20 cellular contexts compared by ENCODE assay signal in the genomic region with DNA sequence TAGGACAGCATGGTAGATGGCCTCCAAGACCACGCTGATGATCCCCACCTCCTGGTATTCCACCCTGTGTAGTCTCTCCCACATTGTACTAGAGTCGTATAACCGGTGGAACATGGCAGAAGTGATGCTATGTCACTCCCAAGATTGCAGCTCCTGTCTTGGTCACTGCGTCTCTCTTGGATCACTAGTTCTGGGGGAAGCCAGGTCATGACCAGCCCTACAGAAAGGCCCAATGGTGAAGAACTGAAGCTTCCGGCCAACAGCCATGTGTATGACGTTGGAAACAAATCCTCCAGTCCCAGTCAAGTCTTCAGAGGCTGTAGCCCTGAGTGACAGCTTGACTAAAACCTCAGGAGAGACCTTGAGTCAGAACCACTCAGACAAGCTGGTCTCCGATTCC.
DNase-seq lines count a peak whose midpoint lies in the region; ATAC-seq, FAIRE-seq and TF ChIP-seq lines count a peak whose summit lies in the region.
"Had no signal": no experiment of that assay in that cellular context is flagged by ENCODE, and none has a peak within 500 bp of the region (broad histone marks: within the 10 kb centered on the region; RNA-seq: fewer than 3 reads in every experiment).

No MANE protein-coding gene starts in this region.

- H3K9me2 ChIP-seq in DOHH2 (replicated peaks; ENCODE audit: control insufficient read depth, low read length), result no peaks in the 10 kb centered on the region

- BruUV-seq in K562 (replicated peaks; lab: Mats Ljungman, UMichigan), result no TSS peak

- no peak for TF ChIP-seq RAD21 in K562 (CRISPR knock-in tag; conservative IDR thresholded peaks at IDR 0.05 in 1 of 2, IDR thresholded peaks at IDR 0.05 in 1 of 2)

- TF ChIP-seq EP300 in K562 (IDR thresholded peaks at IDR 0.05; ENCODE audit: low read length), result no peak

- peak; percentile 86 for DNase-seq in NB4 (ENCODE audit: low read depth)
- DNase-seq in K562 (ENCODE audit: extremely low read depth in 1 of 4, low spot score in 3 of 4), result no peak
- DNase-seq in osteoblast (ENCODE audit: insufficient read length, low spot score, missing footprints), result no peak
- no peak for DNase-seq in cardiac septum (ENCODE audit: low spot score)
- DNase-seq in mucosa of descending colon, result no peak
- no peak for DNase-seq in NOMO-1 treated with DMSO at 0.1 percent for 48 hours (lab: John Stamatoyannopoulos, UW; ENCODE audit: unreplicated experiment)
- DNase-seq in GM13977 (ENCODE audit: low spot score), result no peak
- DNase-seq: COR-L47; DMS 273 treated with DMSO at 0.1 percent for 48 hours; NCI-H1092 treated with DMSO at 0.1 percent for 48 hours; NCI-H2081 treated with DMSO at 0.1 percent for 48 hours; NCI-H446 treated with DMSO at 0.1 percent for 48 hours; NCI-H69; NK-92 treated with Interleukin-12 subunit alpha and Interleukin-12 subunit beta, amount 100 ng/mL, for 24 hours; RPMI8226; SHP77 treated with DMSO at 0.1 percent for 48 hours had no signal

- no peaks in the 10 kb centered on the region for H3K79me2 ChIP-seq in DOHH2 (ENCODE audit: control insufficient read depth, low read length)
- H3K79me2 ChIP-seq in K562 (ENCODE audit: control insufficient read depth, insufficient read depth, low read length), result no peaks in the 10 kb centered on the region
- no peaks in the 10 kb centered on the region for H3K79me2 ChIP-seq in osteoblast (ENCODE audit: insufficient read depth, low read length)

- no peaks in the 10 kb centered on the region for H3K9me1 ChIP-seq in K562 (ENCODE audit: control insufficient read depth, insufficient read depth, low read length)

- CTCF ChIA-PET in K562 (lab: Yijun Ruan, JAX; ENCODE audit: low intra/inter-chr PET ratio), result no interaction called here

- H3K9me3 ChIP-seq in DOHH2 (ENCODE audit: control insufficient read depth, insufficient read depth, low read length) (peaks cover 14% of the 10 kb centered on the region; the same call in 1 of the 2 replicates), K562 (replicated peaks; ENCODE audit: control insufficient read depth, insufficient read depth, low read depth, low read length) (no peaks in the 10 kb centered on the region), osteoblast (ENCODE audit: low read depth, low read length) (no peaks in the 10 kb centered on the region), mucosa of descending colon (no peaks in the 10 kb centered on the region)

- TF ChIP-seq CTCF in DOHH2 (IDR thresholded peaks at IDR 0.05; ENCODE audit: low read depth, low read length, poor library complexity, severe bottlenecking) (no peak), NB4 (IDR thresholded peaks at IDR 0.05; ENCODE audit: low read depth, low read length) (no peak), K562 (IDR thresholded peaks at IDR 0.05 in 2 of 3, conservative IDR thresholded peaks at IDR 0.05 in 1 of 3; ENCODE audit: insufficient read depth in 2 of 3, low read depth in 1 of 3, low read length in 3 of 3) (no peak), osteoblast (IDR thresholded peaks at IDR 0.05; ENCODE audit: extremely low read depth, low read depth, low read length) (no peak), mucosa of descending colon (IDR thresholded peaks at IDR 0.05) (no peak), GM13977 (IDR thresholded peaks at IDR 0.05; ENCODE audit: extremely low read depth, insufficient read depth, missing control alignments) (no peak)

- H3K9ac ChIP-seq in K562 (ENCODE audit: insufficient read depth in 1 of 2, low read depth in 2 of 2, low read length in 2 of 2), result no peak overlapping the region

- WGBS in K562 (ENCODE audit: insufficient coverage, low coverage, missing lambda C conversion rate), result 81% methylated on average over 7 of the region's 7 CpGs

- H4K20me1 ChIP-seq in DOHH2 (ENCODE audit: control insufficient read depth, insufficient read depth, low read depth, low read length), result no peaks in the 10 kb centered on the region
- H4K20me1 ChIP-seq in K562 (replicated peaks; ENCODE audit: control insufficient read depth, insufficient read depth, low read length), result no peaks in the 10 kb centered on the region
- no peaks in the 10 kb centered on the region for H4K20me1 ChIP-seq in osteoblast (ENCODE audit: insufficient read depth, low read length)

- no peaks in the 10 kb centered on the region for H3K27me3 ChIP-seq in DOHH2 (ENCODE audit: control insufficient read depth, low read length)
- no peaks in the 10 kb centered on the region for H3K27me3 ChIP-seq in K562 (ENCODE audit: control insufficient read depth in 2 of 2, insufficient read depth in 2 of 2, low read length in 2 of 2)
- H3K27me3 ChIP-seq in osteoblast (ENCODE audit: insufficient read depth, low read length), result no peaks in the 10 kb centered on the region

- intact Hi-C loops in K562 (cut with micrococcal nuclease) (no loop called here), cardiac septum (cut with DNase I) (no loop called here), mucosa of descending colon (cut with DNase I, micrococcal nuclease) (no loop called here)

- H3K36me3 ChIP-seq in DOHH2 (ENCODE audit: control insufficient read depth, low read length), result peaks cover 3% of the 10 kb centered on the region
- H3K36me3 ChIP-seq in K562 (ENCODE audit: control insufficient read depth, insufficient read depth, low read length), result no peaks in the 10 kb centered on the region
- no peaks in the 10 kb centered on the region for H3K36me3 ChIP-seq in osteoblast (ENCODE audit: insufficient read depth, low read length)
- no peaks in the 10 kb centered on the region for H3K36me3 ChIP-seq in mucosa of descending colon (ENCODE audit: low read depth)

- POLR2A ChIA-PET in K562 (lab: Yijun Ruan, JAX), result interaction anchor here (1.0 to 1.4 kb wide), 3 partner anchors 10 to 92 kb away, joined by 3 to 5 read pairs (median 3); no protein-coding TSS in a partner anchor

- H3K27ac ChIP-seq in DOHH2 (ENCODE audit: low read depth, low read length), result no peak overlapping the region; the same call in 1 of the 2 replicates
- peak overlapping the region; percentile 58; the same call in 2 of the 3 replicates for H3K27ac ChIP-seq in K562 (ENCODE audit: extremely low read depth, low read depth, low read length)
- peak overlapping the region; percentile 57 for H3K27ac ChIP-seq in osteoblast (ENCODE audit: low read depth, low read length)
- H3K27ac ChIP-seq: C4-2B had no signal

- H3K4me1 ChIP-seq in DOHH2 (ENCODE audit: control insufficient read depth, low read length), result peaks cover 13% of the 10 kb centered on the region
- peaks cover 0 to 58% of the 10 kb centered on the region in 2 experiments; a peak in 3 of 5 replicates for H3K4me1 ChIP-seq in K562 (replicated peaks in 1 of 2; ENCODE audit: control insufficient read depth in 2 of 2, insufficient read depth in 2 of 2, low read length in 2 of 2)
- peaks cover 33% of the 10 kb centered on the region for H3K4me1 ChIP-seq in osteoblast (ENCODE audit: insufficient read depth, low read length)
- no peaks in the 10 kb centered on the region for H3K4me1 ChIP-seq in mucosa of descending colon (ENCODE audit: low read depth)

- H3K4me2 ChIP-seq in DOHH2 (ENCODE audit: low read length) (peak overlapping the region; percentile 37; the same call in 1 of the 2 replicates), K562 (ENCODE audit: insufficient read depth, low read length) (no peak overlapping the region), osteoblast (ENCODE audit: insufficient read depth, low read length) (no peak overlapping the region)

- H2AFZ ChIP-seq in K562 (ENCODE audit: low read depth, low read length) (peak overlapping the region; percentile 53; the same call in 1 of the 2 replicates), osteoblast (ENCODE audit: low read length) (no peak overlapping the region)

- no peak for FAIRE-seq in K562 (lab: Jason Lieb, UNC)
- FAIRE-seq: GM12878, GM18507 had no signal

- in situ Hi-C loops in K562 (cut with MboI), result loop anchor here (5.0 kb wide), 1 partner anchor 50 kb away; no protein-coding TSS in a partner anchor
- in situ Hi-C loops in GM13977 (cut with MboI; ENCODE audit: low pct_unique_long_range_greater_than_20kb, low sequenced_read_pairs, unreplicated experiment), result no loop called here

- TF ChIP-seq POLR2A in NB4 (IDR thresholded peaks at IDR 0.05; ENCODE audit: extremely low read depth, insufficient read length) (no peak), K562 (conservative IDR thresholded peaks at IDR 0.05) (no peak)

- H3K4me3 ChIP-seq in DOHH2 (ENCODE audit: low read length) (peak overlapping the region; percentile 6; the same call in 1 of the 2 replicates), NB4 (ENCODE audit: low read depth, low read length) (peak overlapping the region; percentile 51), K562 (no peak overlapping the region), osteoblast (ENCODE audit: insufficient read depth, low read length) (no peak overlapping the region), mucosa of descending colon (no peak overlapping the region)
- H3K4me3 ChIP-seq: GM12878 had no signal

- H3F3A ChIP-seq in DOHH2 (ENCODE audit: control insufficient read depth, insufficient read depth), result no peaks in the 10 kb centered on the region

- ATAC-seq in K562 (no peak), mucosa of descending colon (no peak)

TF ChIP-seq in K562, 482 proteins besides CTCF, POLR2A, EP300 and RAD21 (continues in another document):
- peak; percentile 89 for TF ChIP-seq ZNF583 (CRISPR knock-in tag; IDR thresholded peaks at IDR 0.05)
- TF ChIP-seq TAF7 (tag; IDR thresholded peaks at IDR 0.05), result peak; percentile 57
- TF ChIP-seq MED1 (CRISPR knock-in tag; IDR thresholded peaks at IDR 0.05; ENCODE audit: borderline replicate concordance), result no peak
- TF ChIP-seq SMAD4 (CRISPR knock-in tag; conservative IDR thresholded peaks at IDR 0.05), result peak; percentile 88
- TF ChIP-seq GTF2A2 (tag; IDR thresholded peaks at IDR 0.05), result peak; percentile 87
- TF ChIP-seq PTRF (tag; IDR thresholded peaks at IDR 0.05), result peak; percentile 73
- TF ChIP-seq ATF1 (CRISPR knock-in tag; IDR thresholded peaks at IDR 0.05), result no peak
- TF ChIP-seq ATF1 (tag; IDR thresholded peaks at IDR 0.05), result peak; percentile 31; the same call in 1 of the 2 replicates
- TF ChIP-seq ZNF384 (IDR thresholded peaks at IDR 0.05; ENCODE audit: low read depth, low read length), result no peak
- peak; percentile 97 for TF ChIP-seq ZNF311 (CRISPR knock-in tag; IDR thresholded peaks at IDR 0.05)
- TF ChIP-seq ZNF77 (CRISPR knock-in tag; IDR thresholded peaks at IDR 0.05), result no peak
- no peak for TF ChIP-seq YY1 (IDR thresholded peaks at IDR 0.05; ENCODE audit: borderline replicate concordance in 1 of 3, control insufficient read depth in 1 of 3, extremely low read depth in 1 of 3, insufficient read depth in 3 of 3, insufficient read length in 1 of 3, insufficient replicate concordance in 2 of 3, low read depth in 1 of 3, low read length in 2 of 3)

Comparison
In these comparisons a context has a peak if more than half of its experiments do, and no peak if none do; other contexts are left out.
1. H3K4me3 ChIP-seq: peak in DOHH2 (single experiment) and NB4 (single experiment); none in K562 (single experiment), osteoblast (single experiment) and mucosa of descending colon (single experiment).